8 cellular contexts compared by ENCODE assay signal in genomic region chrX:102516314-102516936, GRCh38. TPM values are rescaled to one million over a fixed set of nuclear protein-coding genes. Genes with fewer than 3 reads are reported as not detected.
DNase-seq lines count a peak whose midpoint lies in the region; ATAC-seq, FAIRE-seq and TF ChIP-seq lines count a peak whose summit lies in the region.

TSS of gene TMSB15A (minus strand) at chrX:102516739.

- TF ChIP-seq CTCF in endothelial cell of umbilical vein (IDR thresholded peaks at IDR 0.05; ENCODE audit: extremely low read depth in 1 of 2, insufficient read depth in 1 of 2, low read depth in 1 of 2, low read length in 2 of 2) = no peak

- TF ChIP-seq POLR2A in GM18505 (IDR thresholded peaks at IDR 0.05; ENCODE audit: borderline replicate concordance, extremely low read depth, insufficient read depth, insufficient read length) (no peak), endothelial cell of umbilical vein (IDR thresholded peaks at IDR 0.05; ENCODE audit: low read depth, low read length) (no peak)

- dilution Hi-C loops in endothelial cell of umbilical vein (cut with MboI; ENCODE audit: extremely low pct_ligation_motif_present, low sequenced_read_pairs) = no loop called here

- no peaks in the 10 kb centered on the region for H3K36me3 ChIP-seq in endothelial cell of umbilical vein (ENCODE audit: control insufficient read depth in 2 of 2, extremely low read depth in 1 of 2, insufficient read depth in 2 of 2, low read length in 2 of 2)
- peaks cover 14% of the 10 kb centered on the region for H3K36me3 ChIP-seq in mesodermal cell (ENCODE audit: control insufficient read depth, insufficient read depth, low read length)

- ATAC-seq in GM18505 (IDR thresholded peaks at IDR 0.05; ENCODE audit: unreplicated experiment) = peak; percentile 84
- ATAC-seq in HG03103 (IDR thresholded peaks at IDR 0.05; ENCODE audit: low read depth, unreplicated experiment) = peak; percentile 94
- ATAC-seq in GM21576 (IDR thresholded peaks at IDR 0.05; ENCODE audit: unreplicated experiment) = no peak

- intact Hi-C loops in endothelial cell of umbilical vein (cut with micrococcal nuclease) = loop anchor here (1.0 kb wide), 1 partner anchor 249 kb away; no protein-coding TSS in a partner anchor

- H3K4me2 ChIP-seq in endothelial cell of umbilical vein (ENCODE audit: insufficient read depth, low read length) = peak within 1 kb of the TSS; percentile 49

- WGBS in mesodermal cell (ENCODE audit: insufficient coverage in 2 of 2), 2 experiments = 0 to 10% methylated on average over 2 to 17 of the region's 50 CpGs

- no peaks in the 10 kb centered on the region for H3K79me2 ChIP-seq in endothelial cell of umbilical vein (ENCODE audit: control insufficient read depth, insufficient read depth, low read length)

- H3K4me1 ChIP-seq in endothelial cell of umbilical vein (ENCODE audit: control insufficient read depth, extremely low read depth, insufficient read depth, low read length) (no peaks in the 10 kb centered on the region), mesodermal cell (ENCODE audit: control insufficient read depth, insufficient read depth, low read length, poor library complexity, severe bottlenecking) (no peaks in the 10 kb centered on the region)

- FAIRE-seq in endothelial cell of umbilical vein (lab: Jason Lieb, UNC) = peak; percentile 86

- peak within 1 kb of the TSS; percentile 80 for H2AFZ ChIP-seq in endothelial cell of umbilical vein (ENCODE audit: low read depth, low read length)

- BruUV-seq in endothelial cell of umbilical vein (replicated peaks; lab: Mats Ljungman, UMichigan) = no TSS peak

- H3K9me3 ChIP-seq in endothelial cell of umbilical vein (replicated peaks; ENCODE audit: control insufficient read depth, insufficient read depth, low read length) (no peaks in the 10 kb centered on the region), mesodermal cell (ENCODE audit: control insufficient read depth, low read length) (no peaks in the 10 kb centered on the region)

- H4K20me1 ChIP-seq in endothelial cell of umbilical vein (replicated peaks; ENCODE audit: control insufficient read depth, extremely low read depth, insufficient read depth, low read length) = no peaks in the 10 kb centered on the region

- CTCF ChIA-PET in endothelial cell of umbilical vein (lab: Charles Lee) = interaction anchor here (1.4 kb wide), 1 partner anchor 348 kb away, joined by 5 read pairs; no protein-coding TSS in a partner anchor

- no peak within 1 kb of the TSS for H3K27ac ChIP-seq in endothelial cell of umbilical vein (ENCODE audit: insufficient read depth, low read depth, low read length)
- peak within 1 kb of the TSS; percentile 45 for H3K27ac ChIP-seq in mesodermal cell (ENCODE audit: low read depth, low read length, severe bottlenecking)

- H3K27me3 ChIP-seq in endothelial cell of umbilical vein (ENCODE audit: control insufficient read depth in 2 of 2, insufficient read depth in 2 of 2, low read length in 2 of 2) = no peaks in the 10 kb centered on the region

- no peaks in the 10 kb centered on the region for H3K9me1 ChIP-seq in endothelial cell of umbilical vein (replicated peaks; ENCODE audit: control insufficient read depth, extremely low read depth, insufficient read depth, low read length)

- H3K4me3 ChIP-seq in endothelial cell of umbilical vein (replicated peaks in 1 of 3; ENCODE audit: insufficient read depth in 1 of 3, low read depth in 1 of 3, low read length in 3 of 3) (peak within 1 kb of the TSS; percentile 10 to 44 (median 33)), mesodermal cell (ENCODE audit: extremely low read depth, insufficient read depth, low read length, poor library complexity, severe bottlenecking) (peak within 1 kb of the TSS; percentile 40)

- POLR2A ChIA-PET in endothelial cell of umbilical vein (lab: Charles Lee) = no interaction called here

- DNase-seq in NCI-H524 (lab: John Stamatoyannopoulos, UW) = peak; percentile 65 to 83
- peak; percentile 34 for DNase-seq in activated T-cell treated with anti-CD3 and anti-CD28 coated beads for 24 hours (ENCODE audit: low read depth)
- DNase-seq in endothelial cell of umbilical vein (ENCODE audit: low read depth, low spot score) = peak; percentile 31
- DNase-seq in stimulated activated CD8-positive, alpha-beta memory T cell treated with anti-CD3 and anti-CD28 coated beads, Interleukin-15, amount 100 ng/mL, for 24 hours (ENCODE audit: low read depth) = peak; percentile 7

- peak within 1 kb of the TSS; percentile 9 for H3K9ac ChIP-seq in endothelial cell of umbilical vein (replicated peaks; ENCODE audit: extremely low read depth, insufficient read depth, low read length)

TF ChIP-seq in endothelial cell of umbilical vein, 7 proteins besides CTCF, POLR2A, EP300 and RAD21:
- TF ChIP-seq POLR2AphosphoS5 (IDR thresholded peaks at IDR 0.05; ENCODE audit: insufficient read depth, low read depth, low read length) = no peak
- TF ChIP-seq EZH2 (IDR thresholded peaks at IDR 0.05; ENCODE audit: borderline replicate concordance, low read depth, low read length, severe bottlenecking) = no peak
- TF ChIP-seq, protein P1, sequence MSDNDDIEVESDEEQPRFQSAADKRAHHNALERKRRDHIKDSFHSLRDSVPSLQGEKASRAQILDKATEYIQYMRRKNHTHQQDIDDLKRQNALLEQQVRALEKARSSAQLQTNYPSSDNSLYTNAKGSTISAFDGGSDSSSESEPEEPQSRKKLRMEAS (IDR thresholded peaks at IDR 0.05; ENCODE audit: insufficient read depth, insufficient read length) = no peak
- TF ChIP-seq FOS (IDR thresholded peaks at IDR 0.05; ENCODE audit: borderline replicate concordance, insufficient read depth, low read length) = no peak
- TF ChIP-seq GATA2 (IDR thresholded peaks at IDR 0.05; ENCODE audit: insufficient read depth, insufficient read length, low read depth, low read length) = no peak
- TF ChIP-seq MYC (IDR thresholded peaks at IDR 0.05; ENCODE audit: low read depth, low read length) = no peak
- no peak for TF ChIP-seq JUN (IDR thresholded peaks at IDR 0.05; ENCODE audit: borderline replicate concordance, insufficient read depth, insufficient read length, low read depth)

RNA-seq across cellular contexts. Expression of gene TMSB15A, which starts in this region (rescaled TPM):
- 6.0 and 6.7 TPM in 2 replicates for total RNA-seq in endothelial cell of umbilical vein
- 10.6 and 17.2 TPM in 2 replicates for polyA plus RNA-seq in endothelial cell of umbilical vein
- polyA plus RNA-seq in endothelial cell of umbilical vein (2011; cell fraction: cytosol; rRNA removed) = 19.4 and 25.4 TPM in 2 replicates
- 7.0 and 8.4 TPM in 2 replicates for polyA plus RNA-seq in endothelial cell of umbilical vein (2011; cell fraction: nucleus; rRNA removed)
- polyA plus RNA-seq in endothelial cell of umbilical vein (2012) = 1.0 and 4.1 TPM in 2 replicates
- 0.76 and 3.2 TPM in 2 replicates for polyA minus RNA-seq in endothelial cell of umbilical vein
- not detected for polyA minus RNA-seq in endothelial cell of umbilical vein (2011; cell fraction: cytosol; rRNA and poly(A)+ RNA removed)
- not detected in 2 replicates for polyA minus RNA-seq in endothelial cell of umbilical vein (2011; cell fraction: nucleus; rRNA and poly(A)+ RNA removed)
- polyA plus RNA-seq in mesodermal cell (2013, experiment 1 of 2) = 123 TPM
- 137 TPM for polyA plus RNA-seq in mesodermal cell (2013, experiment 2 of 2)

Comparison
In these comparisons a context has a peak if more than half of its experiments do, and no peak if none do; other contexts are left out.
1. DNase-seq: peak in every context shown above with its lines; median percentile 74 in NCI-H524; 34 in activated T-cell treated with anti-CD3 and anti-CD28 coated beads for 24 hours; 31 in endothelial cell of umbilical vein; 7 in stimulated activated CD8-positive, alpha-beta memory T cell treated with anti-CD3 and anti-CD28 coated beads, Interleukin-15, amount 100 ng/mL, for 24 hours.